8 cellular contexts compared by ENCODE assay signal in genomic region chr9:128723866-128724743, GRCh38. TPM values are rescaled to one million over a fixed set of nuclear protein-coding genes. Genes with fewer than 3 reads are reported as not detected.
A peak's percentile ranks its signal among the peaks of the same experiment; 100 is the strongest.
DNase-seq lines count a peak whose midpoint lies in the region; ATAC-seq and TF ChIP-seq lines count a peak whose summit lies in the region.

Gene ZDHHC12 (minus strand): TSS chr9:128724127. CDS start chr9:128724093, 34 bp downstream.

- H3K4me3 ChIP-seq in LNCaP clone FGC (ENCODE audit: low read depth, low read length) = peak within 1 kb of the TSS; percentile 94
- H3K4me3 ChIP-seq in fibroblast of mammary gland (ENCODE audit: control insufficient read depth, low read depth, low read length) = peak within 1 kb of the TSS; percentile 70

- CTCF ChIA-PET in RWPE1 (lab: Yijun Ruan, JAX) = interaction anchor here (0.6 to 2.5 kb wide), 7 partner anchors 9 to 199 kb away, joined by 3 to 16 read pairs (median 3); partner anchors contain the start of genes ENDOG and PKN3

- no peaks in the 10 kb centered on the region for H3K9me3 Mint-ChIP-seq in activated T-helper 17 cell treated with anti-CD3 and anti-CD28 coated beads, Interleukin-2, amount 50 U/mL, for 72 hours
- H3K9me3 Mint-ChIP-seq in naive thymus-derived CD8-positive, alpha-beta T cell = no peaks in the 10 kb centered on the region

- POLR2A ChIA-PET in RWPE1 (lab: Yijun Ruan, JAX; ENCODE audit: low non-redundant PET) = interaction anchor here (0.7 to 1.2 kb wide), 4 partner anchors 18 to 40 kb away, joined by 3 to 4 read pairs (median 3); no protein-coding TSS in a partner anchor
- POLR2A ChIA-PET in naive thymus-derived CD8-positive, alpha-beta T cell (lab: Charles Lee) = interaction anchor here (0.6 to 2.6 kb wide), 20 partner anchors 9 to 862 kb away, joined by 3 to 25 read pairs (median 4); partner anchors contain the start of genes BBLN, DYNC2I2, ENDOG and PKN3

- TF ChIP-seq CTCF in LNCaP clone FGC (IDR thresholded peaks at IDR 0.05; ENCODE audit: control insufficient read depth, extremely low read depth, insufficient read depth) = no peak
- TF ChIP-seq CTCF in RWPE1 (conservative IDR thresholded peaks at IDR 0.05; ENCODE audit: low read depth) = no peak
- no peak for TF ChIP-seq CTCF in fibroblast of mammary gland (conservative IDR thresholded peaks at IDR 0.05; ENCODE audit: control insufficient read depth, insufficient read depth, low read depth, low read length)

- peak within 1 kb of the TSS; percentile 96 for H3K4me3 Mint-ChIP-seq in activated T-helper 17 cell treated with anti-CD3 and anti-CD28 coated beads, Interleukin-2, amount 50 U/mL, for 72 hours
- H3K4me3 Mint-ChIP-seq in naive thymus-derived CD8-positive, alpha-beta T cell = peak within 1 kb of the TSS; percentile 85 to 95 (median 92)

- H3K27me3 Mint-ChIP-seq in activated T-helper 17 cell treated with anti-CD3 and anti-CD28 coated beads, Interleukin-2, amount 50 U/mL, for 72 hours = no peaks in the 10 kb centered on the region
- H3K27me3 Mint-ChIP-seq in naive thymus-derived CD8-positive, alpha-beta T cell = no peaks in the 10 kb centered on the region

- H3K27ac Mint-ChIP-seq in activated T-helper 17 cell treated with anti-CD3 and anti-CD28 coated beads, Interleukin-2, amount 50 U/mL, for 72 hours = peak within 1 kb of the TSS; percentile 94
- H3K27ac Mint-ChIP-seq in naive thymus-derived CD8-positive, alpha-beta T cell = peak within 1 kb of the TSS; percentile 91 to 99 (median 94)

- peak within 1 kb of the TSS; percentile 82 for H3K27ac ChIP-seq in RWPE1

- peaks cover 25% of the 10 kb centered on the region for H3K36me3 Mint-ChIP-seq in activated T-helper 17 cell treated with anti-CD3 and anti-CD28 coated beads, Interleukin-2, amount 50 U/mL, for 72 hours (ENCODE audit: low read depth)
- peaks cover 0 to 13% (median 0%) of the 10 kb centered on the region in 3 donors for H3K36me3 Mint-ChIP-seq in naive thymus-derived CD8-positive, alpha-beta T cell

- peak; percentile 96 for ATAC-seq in activated T-helper 17 cell treated with anti-CD3 and anti-CD28 coated beads, Interleukin-2, amount 50 U/mL, for 72 hours (replicated peaks)
- ATAC-seq in naive thymus-derived CD8-positive, alpha-beta T cell = peak; percentile 98

- DNase-seq in Daoy (ENCODE audit: low read depth) = peak; percentile 100
- DNase-seq in GOT3 (lab: John Stamatoyannopoulos, UW) = peak; percentile 59
- DNase-seq in LNCaP clone FGC (ENCODE audit: low read depth) = peak; percentile 95
- peak; percentile 100 for DNase-seq in RWPE1 (ENCODE audit: low spot score)
- DNase-seq in fibroblast of mammary gland (ENCODE audit: low read depth) = peak; percentile 87
- peak; percentile 97 to 100 (median 99) for DNase-seq in naive thymus-derived CD8-positive, alpha-beta T cell
- peak; percentile 95 to 99 (median 98) for DNase-seq in stimulated activated naive CD4-positive, alpha-beta T cell (lab: John Stamatoyannopoulos, UW)

- H3K4me1 Mint-ChIP-seq in activated T-helper 17 cell treated with anti-CD3 and anti-CD28 coated beads, Interleukin-2, amount 50 U/mL, for 72 hours = peaks cover 18% of the 10 kb centered on the region
- H3K4me1 Mint-ChIP-seq in naive thymus-derived CD8-positive, alpha-beta T cell = peaks cover 22 to 48% (median 38%) of the 10 kb centered on the region in 4 donors

RNA-seq across cellular contexts. Expression of gene ZDHHC12, which starts in this region (rescaled TPM):
- total RNA-seq in Daoy (2014; rRNA removed; shearing (Covaris generic)) = 62.3 and 78.8 TPM in 2 replicates
- total RNA-seq in activated T-helper 17 cell treated with anti-CD3 and anti-CD28 coated beads, Interleukin-2, amount 50 U/mL, for 72 hours = 10 to 100 TPM; 44.8 to 60.9 TPM
- 10 to 100 TPM; 24.2 to 30.7 TPM for total RNA-seq in naive thymus-derived CD8-positive, alpha-beta T cell
- 10 to 100 TPM; 51.7 to 75.5 (median 64.3) TPM for polyA plus RNA-seq in naive thymus-derived CD8-positive, alpha-beta T cell

Comparison
In these comparisons a context has a peak if more than half of its experiments do, and no peak if none do; other contexts are left out.
1. Peak in every context shown above with its lines: DNase-seq, ATAC-seq, H3K4me3 ChIP-seq and H3K27ac ChIP-seq.